Comparison of ENCODE assay signal across 6 cellular contexts in the genomic region with DNA sequence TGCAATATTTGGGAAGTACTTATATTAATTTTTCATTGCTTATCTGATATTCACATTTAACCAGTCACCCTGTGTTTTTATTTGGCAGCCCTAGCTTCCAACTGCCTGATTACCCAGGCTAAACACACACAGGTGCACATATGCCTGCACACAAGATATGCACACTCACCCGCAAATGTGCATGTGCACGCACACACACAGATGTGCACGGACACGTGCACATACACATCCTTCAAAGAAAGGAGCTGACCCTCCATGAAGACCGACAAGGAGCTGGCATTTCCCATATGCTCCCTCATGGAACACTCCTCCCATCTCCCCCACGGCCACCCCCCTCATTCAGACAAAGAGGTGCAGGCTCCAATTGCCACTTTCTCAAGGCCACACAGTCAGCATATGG.
"Had no signal": no experiment of that assay in that cellular context is flagged by ENCODE, and none has a peak within 500 bp of the region (broad histone marks: within the 10 kb centered on the region; RNA-seq: fewer than 3 reads in every experiment).

No MANE protein-coding gene starts in this region.

- DNase-seq: H9, HCEC 1CT had no signal

- H3K4me3 ChIP-seq: GM23338 had no signal

- H2AFZ ChIP-seq: GM23338 had no signal

- FAIRE-seq: H1, H54, HTR-8/SVneo had no signal

- H3K4me2 ChIP-seq: GM23338 had no signal
